8 cellular contexts compared by ENCODE assay signal in genomic region chr12:57751432-57751787, GRCh38. TPM values are rescaled to one million over a fixed set of nuclear protein-coding genes. Genes with fewer than 3 reads are reported as not detected.
DNase-seq lines count a peak whose midpoint lies in the region; ATAC-seq, FAIRE-seq and TF ChIP-seq lines count a peak whose summit lies in the region.

No MANE protein-coding gene starts in this region.

- H3K4me2 ChIP-seq in DOHH2 (ENCODE audit: low read length) = peak overlapping the region; percentile 78

- H3K27ac ChIP-seq in DOHH2 (ENCODE audit: low read depth, low read length) = peak overlapping the region; percentile 57
- H3K27ac ChIP-seq in Peyer's patch = peak overlapping the region in 3 of 4 donors; percentile 69 to 81 (median 77)
- H3K27ac ChIP-seq in epithelial cell of prostate = peak overlapping the region; percentile 61
- peak overlapping the region in 3 of 4 donors; percentile 74 to 89 (median 78) for H3K27ac ChIP-seq in pancreas

- H3K9me2 ChIP-seq in DOHH2 (replicated peaks; ENCODE audit: control insufficient read depth, low read length) = no peaks in the 10 kb centered on the region

- peaks cover 56% of the 10 kb centered on the region for H3K36me3 ChIP-seq in DOHH2 (ENCODE audit: control insufficient read depth, low read length)
- H3K36me3 ChIP-seq in Peyer's patch = peaks cover 0 to 33% (median 0%) of the 10 kb centered on the region in 3 donors
- peaks cover 0 to 25% (median 14%) of the 10 kb centered on the region in 3 donors for H3K36me3 ChIP-seq in pancreas

- H3K4me3 ChIP-seq in DOHH2 (ENCODE audit: low read length) (peak overlapping the region; percentile 98), Peyer's patch (peak overlapping the region; percentile 49 to 70 (median 60)), pancreas (peak overlapping the region; percentile 31 to 77 (median 74))

- H4K20me1 ChIP-seq in DOHH2 (ENCODE audit: control insufficient read depth, insufficient read depth, low read depth, low read length) = no peaks in the 10 kb centered on the region; the same call in 1 of the 2 replicates

- no peak for DNase-seq in Peyer's patch
- DNase-seq in epithelial cell of prostate (ENCODE audit: low read depth, low spot score) = no peak
- peak in 1 of 6 donors; percentile 36 for DNase-seq in pancreas
- DNase-seq in C1 segment of cervical spinal cord (lab: John Stamatoyannopoulos, UW) = no peak
- no peak for DNase-seq in NCI-H2171 (lab: John Stamatoyannopoulos, UW)
- no peak for DNase-seq in activated CD4-positive, alpha-beta T cell treated with anti-CD3 and anti-CD28 coated beads, Interleukin-2, amount 50 U/mL, for 48 hours

- no peaks in the 10 kb centered on the region for H3K27me3 ChIP-seq in DOHH2 (ENCODE audit: control insufficient read depth, low read length)
- H3K27me3 ChIP-seq in Peyer's patch = no peaks in the 10 kb centered on the region
- no peaks in the 10 kb centered on the region for H3K27me3 ChIP-seq in pancreas

- TF ChIP-seq CTCF in DOHH2 (IDR thresholded peaks at IDR 0.05; ENCODE audit: low read depth, low read length, poor library complexity, severe bottlenecking) = no peak
- TF ChIP-seq CTCF in Peyer's patch (IDR thresholded peaks at IDR 0.05) = no peak
- no peak for TF ChIP-seq CTCF in pancreas (IDR thresholded peaks at IDR 0.05)

- intact Hi-C loops in pancreas (cut with DNase I) = no loop called here

- peaks cover 36% of the 10 kb centered on the region for H3K4me1 ChIP-seq in DOHH2 (ENCODE audit: control insufficient read depth, low read length)
- H3K4me1 ChIP-seq in Peyer's patch = peaks cover 0 to 31% (median under 1%) of the 10 kb centered on the region in 4 donors
- H3K4me1 ChIP-seq in pancreas = peaks cover 0 to 13% (median 12%) of the 10 kb centered on the region in 3 donors

- peaks cover 34% of the 10 kb centered on the region for H3F3A ChIP-seq in DOHH2 (ENCODE audit: control insufficient read depth, insufficient read depth)

- no peak for TF ChIP-seq POLR2A in Peyer's patch (IDR thresholded peaks at IDR 0.05)

- 10 to 15% methylated on average over 8 of the region's 8 CpGs for WGBS in pancreas, 2 donors

- H3K79me2 ChIP-seq in DOHH2 (ENCODE audit: control insufficient read depth, low read length) = peaks cover 46% of the 10 kb centered on the region

- FAIRE-seq in pancreas (lab: Jason Lieb, UNC) = no peak

- ATAC-seq in pancreas (no peak), HG02678 (IDR thresholded peaks at IDR 0.05; ENCODE audit: unreplicated experiment) (no peak)

- H3K9me3 ChIP-seq in DOHH2 (ENCODE audit: control insufficient read depth, insufficient read depth, low read length) (no peaks in the 10 kb centered on the region), Peyer's patch (no peaks in the 10 kb centered on the region), pancreas (no peaks in the 10 kb centered on the region)

RNA-seq across cellular contexts. Expression of gene CDK4, which starts 0.7 kb away (rescaled TPM):
- total RNA-seq in Peyer's patch (10 to 100 TPM; 14.7 to 97.4 (median 28.8) TPM), pancreas (10 to 100 TPM; 30.6 to 48.5 (median 40.3) TPM)
- 10 to 100 TPM; 26.7 to 43.4 TPM for polyA plus RNA-seq in pancreas

RNA-seq across cellular contexts. Expression of gene MARCHF9, which starts 3.5 kb away (rescaled TPM):
- total RNA-seq in Peyer's patch (10 to 100 TPM in 2 of 4 donors, 1 to 10 TPM in 2; 7.4 to 17.2 (median 10.6) TPM), pancreas (10 to 100 TPM in 1 of 6 donors, 1 to 10 TPM in 5; 6.7 to 11.3 (median 7.6) TPM)
- polyA plus RNA-seq in pancreas = 10 to 100 TPM; 17.2 to 32.5 TPM

RNA-seq across cellular contexts. Expression of gene TSPAN31, which starts 6.6 kb away (rescaled TPM):
- total RNA-seq in Peyer's patch (10 to 100 TPM; 45.7 to 65.7 (median 55.6) TPM), pancreas (10 to 100 TPM; 12.2 to 17.9 (median 14.5) TPM)
- 10 to 100 TPM; 13.0 to 29.8 TPM for polyA plus RNA-seq in pancreas

RNA-seq across cellular contexts. Expression of gene AGAP2, which starts 12.9 kb away (rescaled TPM):
- total RNA-seq in Peyer's patch (1 to 10 TPM; 2.5 to 9.1 (median 3.1) TPM), pancreas (1 to 10 TPM in 1 of 6 donors, under 1 TPM in 5; 0.24 to 1.2 (median 0.72) TPM)
- 1 to 10 TPM in 1 of 2 donors, under 1 TPM in 1; 0.87 to 3.0 TPM for polyA plus RNA-seq in pancreas

RNA-seq across cellular contexts. Expression of gene CYP27B1, which starts 15.5 kb away (rescaled TPM):
- total RNA-seq in Peyer's patch = 1 to 10 TPM in 1 of 4 donors, not detected in 3; 1.7 TPM
- 1 to 10 TPM; 2.1 to 5.8 (median 3.8) TPM for total RNA-seq in pancreas
- polyA plus RNA-seq in pancreas = 1 to 10 TPM; 1.6 to 3.3 TPM
